In genomic region chr1:205766570-205766969, GRCh38 we compare ENCODE assay signal across 1 cellular context.
TF ChIP-seq lines count a peak whose summit lies in the region.

No MANE protein-coding gene starts in this region.

TF ChIP-seq in K562, 482 proteins besides CTCF, POLR2A, EP300 and RAD21:
- no peak for TF ChIP-seq FOSL1 (tag; conservative IDR thresholded peaks at IDR 0.05)
- no peak for TF ChIP-seq ZBTB9 (CRISPR knock-in tag; IDR thresholded peaks at IDR 0.05)
- no peak for TF ChIP-seq KDM1A (IDR thresholded peaks at IDR 0.05)
- TF ChIP-seq HINFP (tag; conservative IDR thresholded peaks at IDR 0.05; ENCODE audit: low read depth): peak; percentile 93
- TF ChIP-seq ILK (tag; IDR thresholded peaks at IDR 0.05; ENCODE audit: borderline replicate concordance, low read depth): no peak
- TF ChIP-seq ATF2 (CRISPR knock-in tag; IDR thresholded peaks at IDR 0.05): no peak
- no peak for TF ChIP-seq STAT5A (IDR thresholded peaks at IDR 0.05; ENCODE audit: borderline replicate concordance, low read length)
- no peak for TF ChIP-seq STAT5B (CRISPR knock-in tag; IDR thresholded peaks at IDR 0.05)
- TF ChIP-seq ZBTB7A (IDR thresholded peaks at IDR 0.05; ENCODE audit: borderline replicate concordance, control insufficient read depth, low read depth, low read length): no peak
- TF ChIP-seq POLR2AphosphoS2 (IDR thresholded peaks at IDR 0.05; ENCODE audit: low read length): no peak
- TF ChIP-seq TARDBP (IDR thresholded peaks at IDR 0.05): no peak
- TF ChIP-seq ARHGAP35 (IDR thresholded peaks at IDR 0.05; ENCODE audit: partially characterized antibody): no peak
- TF ChIP-seq MAZ (CRISPR knock-in tag; conservative IDR thresholded peaks at IDR 0.05 in 1 of 2, IDR thresholded peaks at IDR 0.05 in 1 of 2): no peak
- peak; percentile 83 for TF ChIP-seq ZBTB5 (IDR thresholded peaks at IDR 0.05)
- no peak for TF ChIP-seq SMARCA5 (IDR thresholded peaks at IDR 0.05)
- TF ChIP-seq ZNF551 (CRISPR knock-in tag; IDR thresholded peaks at IDR 0.05): no peak
- TF ChIP-seq SAFB2 (IDR thresholded peaks at IDR 0.05; ENCODE audit: borderline replicate concordance, low read depth, low read length, severe bottlenecking): no peak
- TF ChIP-seq TFAP4 (CRISPR knock-in tag; IDR thresholded peaks at IDR 0.05; ENCODE audit: borderline replicate concordance): no peak
- no peak for TF ChIP-seq ZNF280B (CRISPR knock-in tag; IDR thresholded peaks at IDR 0.05)
- no peak for TF ChIP-seq ARID4B (CRISPR knock-in tag; IDR thresholded peaks at IDR 0.05)
- no peak for TF ChIP-seq ZNF184 (CRISPR knock-in tag; IDR thresholded peaks at IDR 0.05)
- TF ChIP-seq CEBPB (tag; IDR thresholded peaks at IDR 0.05): peak; percentile 27; the same call in 1 of the 2 replicates
- TF ChIP-seq ZNF395 (CRISPR knock-in tag; IDR thresholded peaks at IDR 0.05): no peak
